In the genomic region with DNA sequence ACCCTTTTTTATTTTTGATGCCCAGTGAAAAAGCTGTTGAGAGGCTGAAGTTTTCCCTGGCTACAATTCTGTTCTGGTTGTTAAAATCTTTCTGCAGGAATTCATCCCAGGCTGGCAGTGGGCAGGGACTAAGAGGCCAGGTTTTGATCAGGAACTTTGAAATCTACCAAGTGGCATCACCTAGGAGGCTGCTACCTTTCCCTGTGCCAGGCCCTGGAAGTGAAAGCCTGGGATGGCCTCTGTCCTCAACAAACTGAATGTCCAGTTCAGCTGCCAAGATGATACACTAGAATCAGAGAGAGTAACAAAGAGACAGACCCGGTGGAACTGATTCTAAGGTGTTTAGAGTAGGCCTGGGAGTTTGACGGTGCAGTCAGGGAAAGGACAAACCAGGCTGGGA, we compare ENCODE assay signal across 23 cellular contexts. TPM values are rescaled to one million over a fixed set of nuclear protein-coding genes. Genes with fewer than 3 reads are reported as not detected.
"Had no signal": no experiment of that assay in that cellular context is flagged by ENCODE, and none has a peak within 500 bp of the region (broad histone marks: within the 10 kb centered on the region; RNA-seq: fewer than 3 reads in every experiment).

No MANE protein-coding gene starts in this region.

- H3K4me2 ChIP-seq: neural progenitor cell had no signal

- H3K9ac ChIP-seq: neural progenitor cell had no signal

- H2AFZ ChIP-seq: neural progenitor cell had no signal

- H3K36me3 Mint-ChIP-seq: immature natural killer cell; natural killer cell treated with Interleukin-12 subunit alpha and Interleukin-12 subunit beta and Interleukin-15 and Interleukin-18, amount 100 ng/mL, for 72 hours; neural progenitor cell had no signal

- H3K27ac Mint-ChIP-seq: immature natural killer cell; natural killer cell treated with Interleukin-12 subunit alpha and Interleukin-12 subunit beta and Interleukin-15 and Interleukin-18, amount 100 ng/mL, for 72 hours; neural progenitor cell had no signal

- FAIRE-seq: endometrium had no signal

- H3K9me3 Mint-ChIP-seq: immature natural killer cell; natural killer cell treated with Interleukin-12 subunit alpha and Interleukin-12 subunit beta and Interleukin-15 and Interleukin-18, amount 100 ng/mL, for 72 hours; neural progenitor cell had no signal

- H3K4me3 Mint-ChIP-seq: immature natural killer cell; natural killer cell treated with Interleukin-12 subunit alpha and Interleukin-12 subunit beta and Interleukin-15 and Interleukin-18, amount 100 ng/mL, for 72 hours; neural progenitor cell had no signal

- DNase-seq: central memory CD4-positive, alpha-beta T cell; cortex of kidney; dorsolateral prefrontal cortex; effector memory CD4-positive, alpha-beta T cell; gastrocnemius medialis; immature natural killer cell; occipital lobe; psoas muscle; retina; sigmoid colon; stimulated activated CD4-positive, alpha-beta T cell treated with anti-CD3 and anti-CD28 coated beads, Interleukin-12 subunit alpha, Interleukin-12 subunit beta, amount 100 ng/mL, for 4 hours; stimulated activated naive CD4-positive, alpha-beta T cell treated with Interleukin-2 at 50 U/mL for 16 hours had no signal

- H3K27ac ChIP-seq: dorsolateral prefrontal cortex, gastrocnemius medialis, neural progenitor cell, psoas muscle, sigmoid colon, skin epidermis, upper lobe of left lung, vagina had no signal

- H3K4me1 ChIP-seq: psoas muscle, sigmoid colon, upper lobe of left lung had no signal

- H3K9me3 ChIP-seq: gastrocnemius medialis, mucosa of descending colon, psoas muscle, sigmoid colon, upper lobe of left lung, vagina had no signal

- H3K4me1 Mint-ChIP-seq: immature natural killer cell had no signal

- H3K27me3 ChIP-seq: gastrocnemius medialis, neural progenitor cell, sigmoid colon, upper lobe of left lung, vagina had no signal

- H3K4me3 ChIP-seq: dorsolateral prefrontal cortex, gastrocnemius medialis, mucosa of descending colon, neural progenitor cell, psoas muscle, sigmoid colon, skin epidermis, upper lobe of left lung, vagina had no signal

- H3K36me3 ChIP-seq: gastrocnemius medialis, neural progenitor cell, sigmoid colon, upper lobe of left lung, vagina had no signal

- ATAC-seq: gastrocnemius medialis had no signal

RNA-seq across cellular contexts. Expression of gene IYD, which starts 0.6 kb away (rescaled TPM):
- total RNA-seq: chondrocyte; esophagus mucosa; fibroblast of villous mesenchyme; natural killer cell treated with Interleukin-12 subunit alpha and Interleukin-12 subunit beta and Interleukin-15 and Interleukin-18, amount 100 ng/mL, for 72 hours; occipital lobe; vagina had no signal
- polyA plus RNA-seq: immature natural killer cell, keratinocyte had no signal
